ENCODE assay signal across 8 cellular contexts in genomic region chr1:156508205-156508954, GRCh38. TPM values are rescaled to one million over a fixed set of nuclear protein-coding genes. Genes with fewer than 3 reads are reported as not detected.
DNase-seq lines count a peak whose midpoint lies in the region; ATAC-seq and TF ChIP-seq lines count a peak whose summit lies in the region.

No MANE protein-coding gene starts in this region.

- H3K36me3 ChIP-seq in BLaER1, result no peaks in the 10 kb centered on the region

- H4K20me1 ChIP-seq in BLaER1, result no peaks in the 10 kb centered on the region

- intact Hi-C loops in dendritic cell treated with granulocyte-macrophage colony-stimulating factor and Interleukin-4, amounts not matched to agents 40 ng/mL and 50 ng/mL, for 4 days (cut with micrococcal nuclease), result no loop called here

- H3K4me3 ChIP-seq in BLaER1, result peak overlapping the region; percentile 40; the same call in 1 of the 2 replicates

- ATAC-seq in GM21367 (IDR thresholded peaks at IDR 0.05; ENCODE audit: unreplicated experiment), result no peak

- no peaks in the 10 kb centered on the region for H3K9me3 ChIP-seq in BLaER1

- no peaks in the 10 kb centered on the region for H3K27me3 Mint-ChIP-seq in dendritic cell treated with granulocyte-macrophage colony-stimulating factor and Interleukin-4, amounts not matched to agents 40 ng/mL and 50 ng/mL, for 4 days
- peaks cover 9% of the 10 kb centered on the region for H3K27me3 Mint-ChIP-seq in nephron (ENCODE audit: low read depth)
- H3K27me3 Mint-ChIP-seq in endothelial cell (ENCODE audit: unreplicated experiment), result peaks cover 2% of the 10 kb centered on the region

- TF ChIP-seq CTCF in nephron (IDR thresholded peaks at IDR 0.05; ENCODE audit: unreplicated experiment in 3 of 3), result no peak
- no peak for TF ChIP-seq CTCF in endothelial cell (IDR thresholded peaks at IDR 0.05; ENCODE audit: unreplicated experiment)

- H3K4me3 Mint-ChIP-seq in dendritic cell treated with granulocyte-macrophage colony-stimulating factor and Interleukin-4, amounts not matched to agents 40 ng/mL and 50 ng/mL, for 4 days, result no peak overlapping the region
- H3K4me3 Mint-ChIP-seq in nephron (no peak overlapping the region), endothelial cell (ENCODE audit: unreplicated experiment) (no peak overlapping the region)

- peaks cover 67% of the 10 kb centered on the region for H3K4me1 ChIP-seq in BLaER1

- TF ChIP-seq POLR2A in erythroblast (IDR thresholded peaks at IDR 0.05; ENCODE audit: low read length), result no peak

- no peaks in the 10 kb centered on the region for H3K9me3 Mint-ChIP-seq in dendritic cell treated with granulocyte-macrophage colony-stimulating factor and Interleukin-4, amounts not matched to agents 40 ng/mL and 50 ng/mL, for 4 days
- H3K9me3 Mint-ChIP-seq in nephron, result no peaks in the 10 kb centered on the region
- no peaks in the 10 kb centered on the region for H3K9me3 Mint-ChIP-seq in endothelial cell (ENCODE audit: unreplicated experiment)

- H3K27me3 ChIP-seq in BLaER1, result no peaks in the 10 kb centered on the region

- H3K4me2 ChIP-seq in BLaER1, result peak overlapping the region; percentile 96

- peaks cover 70% of the 10 kb centered on the region for H3K4me1 Mint-ChIP-seq in dendritic cell treated with granulocyte-macrophage colony-stimulating factor and Interleukin-4, amounts not matched to agents 40 ng/mL and 50 ng/mL, for 4 days (ENCODE audit: low read depth)
- H3K4me1 Mint-ChIP-seq in nephron (peaks cover 54% of the 10 kb centered on the region), endothelial cell (ENCODE audit: unreplicated experiment) (peaks cover 22% of the 10 kb centered on the region)

- peak overlapping the region; percentile 100 for H3K27ac Mint-ChIP-seq in dendritic cell treated with granulocyte-macrophage colony-stimulating factor and Interleukin-4, amounts not matched to agents 40 ng/mL and 50 ng/mL, for 4 days
- peak overlapping the region in 2 of 3 experiments; percentile 49 to 67 for H3K27ac Mint-ChIP-seq in nephron
- no peak overlapping the region for H3K27ac Mint-ChIP-seq in endothelial cell (ENCODE audit: unreplicated experiment)

- DNase-seq in HCEC 1CT, result peak; percentile 52
- DNase-seq in erythroblast (lab: John Stamatoyannopoulos, UW), result no peak
- no peak for DNase-seq in endothelial cell (ENCODE audit: low spot score)
- DNase-seq in KBM-7, result no peak

- in situ Hi-C loops in KBM-7 (cut with MboI; ENCODE audit: low pct_unique_long_range_greater_than_20kb, low sequenced_read_pairs), result no loop called here

- peak overlapping the region; percentile 72 for H3K9ac ChIP-seq in BLaER1

- H3K36me3 Mint-ChIP-seq in dendritic cell treated with granulocyte-macrophage colony-stimulating factor and Interleukin-4, amounts not matched to agents 40 ng/mL and 50 ng/mL, for 4 days (ENCODE audit: low read depth), result no peaks in the 10 kb centered on the region
- no peaks in the 10 kb centered on the region for H3K36me3 Mint-ChIP-seq in nephron (ENCODE audit: low read depth)
- peaks cover 3% of the 10 kb centered on the region for H3K36me3 Mint-ChIP-seq in endothelial cell (ENCODE audit: low read depth, unreplicated experiment)

- peak overlapping the region; percentile 83 for H3K27ac ChIP-seq in BLaER1

RNA-seq across cellular contexts. Expression of gene MEF2D, which starts 7.8 kb away (rescaled TPM):
- total RNA-seq in endothelial cell (ENCODE audit: unreplicated experiment), result 45.2 TPM
